Comparison of ENCODE assay signal across 26 cellular contexts in genomic region chr12:88227871-88228270, GRCh38.
"Had no signal": no experiment of that assay in that cellular context is flagged by ENCODE, and none has a peak within 500 bp of the region (broad histone marks: within the 10 kb centered on the region; RNA-seq: fewer than 3 reads in every experiment).

No MANE protein-coding gene starts in this region.

- H3K4me2 ChIP-seq: neural progenitor cell, smooth muscle cell had no signal

- H3K27me3 ChIP-seq: esophagus muscularis mucosa, gastrocnemius medialis, heart right ventricle, neural progenitor cell, pancreas, transverse colon had no signal

- H3K36me3 ChIP-seq: esophagus muscularis mucosa, gastrocnemius medialis, heart right ventricle, left ventricle myocardium inferior, lower lobe of right lung, neural progenitor cell, pancreas, thoracic aorta, transverse colon had no signal

- H3K4me3 Mint-ChIP-seq: memory B cell; natural killer cell treated with Interleukin-12 subunit alpha and Interleukin-12 subunit beta and Interleukin-15 and Interleukin-18, amount 100 ng/mL, for 72 hours; neural progenitor cell; stimulated activated memory B cell treated with anti-CD40 and anti-IgM and Interleukin-4, amounts not matched to agents 10 μg/mL and 1 μg/mL and 100 μg/mL, for 72 hours had no signal

- H3K27ac ChIP-seq: esophagus muscularis mucosa, gastrocnemius medialis, heart right ventricle, left ventricle myocardium inferior, lower lobe of right lung, neural progenitor cell, pancreas, thoracic aorta, transverse colon had no signal

- H3K9me3 ChIP-seq: gastrocnemius medialis, pancreas, thoracic aorta, transverse colon had no signal

- H3K27me3 Mint-ChIP-seq: memory B cell; natural killer cell treated with Interleukin-12 subunit alpha and Interleukin-12 subunit beta and Interleukin-15 and Interleukin-18, amount 100 ng/mL, for 72 hours; progenitor cell of endocrine pancreas; stimulated activated memory B cell treated with anti-CD40 and anti-IgM and Interleukin-4, amounts not matched to agents 10 μg/mL and 1 μg/mL and 100 μg/mL, for 72 hours; stimulated activated naive CD8-positive, alpha-beta T cell treated with anti-CD3 and anti-CD28 coated beads, Interleukin-15, amount 100 ng/mL, for 72 hours had no signal

- ATAC-seq: gastrocnemius medialis; heart right ventricle; left cardiac atrium; lower lobe of right lung; natural killer cell treated with Interleukin-12 subunit alpha and Interleukin-12 subunit beta and Interleukin-15 and Interleukin-18, amount 100 ng/mL, for 72 hours; pancreas; right cardiac atrium; stimulated activated memory B cell treated with anti-CD40 and anti-IgM and Interleukin-4, amounts not matched to agents 10 μg/mL and 1 μg/mL and 100 μg/mL, for 72 hours had no signal

- DNase-seq: effector memory CD4-positive, alpha-beta T cell; gastrocnemius medialis; heart right ventricle; hypothalamus; immature natural killer cell; kidney; left cardiac atrium; left ventricle myocardium inferior; lower lobe of right lung; midbrain; occipital lobe; pancreas; right cardiac atrium; stimulated activated CD4-positive, alpha-beta T cell treated with anti-CD3 and anti-CD28 coated beads, Interleukin-4, amount 100 ng/mL, for 1 hour; stimulated activated CD8-positive, alpha-beta memory T cell treated with anti-CD3 and anti-CD28 coated beads, Interleukin-4, amount 100 ng/mL, for 48 hours; stimulated activated naive CD8-positive, alpha-beta T cell treated with anti-CD3 and anti-CD28 coated beads, Interleukin-15, amount 100 ng/mL, for 72 hours; transverse colon had no signal

- H3K27ac Mint-ChIP-seq: immature natural killer cell, memory B cell, neural progenitor cell, progenitor cell of endocrine pancreas had no signal

- H3K9ac ChIP-seq: neural progenitor cell had no signal

- H3K9me3 Mint-ChIP-seq: natural killer cell treated with Interleukin-12 subunit alpha and Interleukin-12 subunit beta and Interleukin-15 and Interleukin-18, amount 100 ng/mL, for 72 hours; neural progenitor cell had no signal

- H3K36me3 Mint-ChIP-seq: immature natural killer cell; memory B cell; natural killer cell treated with Interleukin-12 subunit alpha and Interleukin-12 subunit beta and Interleukin-15 and Interleukin-18, amount 100 ng/mL, for 72 hours; neural progenitor cell; stimulated activated memory B cell treated with anti-CD40 and anti-IgM and Interleukin-4, amounts not matched to agents 10 μg/mL and 1 μg/mL and 100 μg/mL, for 72 hours had no signal

- H3K4me1 Mint-ChIP-seq: immature natural killer cell, memory B cell, neural progenitor cell had no signal

- FAIRE-seq: endometrium, kidney, pancreas had no signal

- H3K4me3 ChIP-seq: esophagus muscularis mucosa, gastrocnemius medialis, heart right ventricle, left ventricle myocardium inferior, lower lobe of right lung, neural progenitor cell, pancreas, smooth muscle cell, thoracic aorta, transverse colon had no signal

- H2AFZ ChIP-seq: neural progenitor cell had no signal

- H3K4me1 ChIP-seq: esophagus muscularis mucosa, gastrocnemius medialis, heart right ventricle, left ventricle myocardium inferior, lower lobe of right lung, neural progenitor cell, pancreas, transverse colon had no signal
